ENCODE assay signal across 8 cellular contexts in the genomic region with DNA sequence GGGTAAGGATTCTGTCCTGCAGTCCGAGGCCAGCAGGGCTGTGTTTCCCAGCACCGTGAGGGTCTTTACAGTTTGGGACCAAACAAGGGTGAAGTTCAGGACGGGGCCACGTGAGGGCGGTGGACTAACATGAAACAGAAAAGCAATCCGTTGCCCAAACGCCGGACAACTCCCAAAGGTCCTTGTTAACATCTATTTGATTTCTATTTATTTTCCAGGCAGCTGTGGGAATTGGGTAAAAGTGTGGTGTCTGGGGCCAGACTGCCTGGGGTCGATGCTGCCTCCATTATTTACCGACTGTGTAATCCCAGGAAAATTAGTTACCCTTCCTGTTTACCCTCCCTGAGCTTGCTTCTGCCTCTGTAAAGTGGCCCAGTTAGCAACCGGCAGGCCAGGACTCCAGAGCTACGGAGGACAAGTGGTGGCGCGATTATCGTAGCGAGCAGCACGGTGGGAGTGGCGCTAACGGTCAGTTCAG.
DNase-seq lines count a peak whose midpoint lies in the region; ATAC-seq and TF ChIP-seq lines count a peak whose summit lies in the region.

No MANE protein-coding gene starts in this region.

- DNase-seq in GM20000 (ENCODE audit: low spot score) = peak; percentile 57
- peak; percentile 87 for DNase-seq in NCI-H1694 (lab: John Stamatoyannopoulos, UW)
- DNase-seq in WERI-Rb-1 = peak; percentile 88
- peak; percentile 89 for DNase-seq in ecto neural progenitor cell (ENCODE audit: low spot score)
- peak; percentile 74 for DNase-seq in right lobe of liver
- DNase-seq in stimulated activated CD8-positive, alpha-beta memory T cell treated with anti-CD3 and anti-CD28 coated beads, Interleukin-15, amount 100 ng/mL, for 24 hours (ENCODE audit: low read depth) = peak; percentile 5

- WGBS in right lobe of liver (ENCODE audit: insufficient coverage, low coverage, low lambda C conversion rate, missing lambda C conversion rate) = under 1% methylated on average over 12 of the region's 19 CpGs

- H3K27ac ChIP-seq in BLaER1 treated with 17β-estradiol and CSF1 and Interleukin-3, amounts not matched to agents 10 nM and 100 nM = peak overlapping the region in 2 of 11 experiments; percentile 7 to 17; a peak in 1 of 22 replicates
- H3K27ac ChIP-seq in WERI-Rb-1 (peak overlapping the region; percentile 40), right lobe of liver (no peak overlapping the region)

- H3K9me3 ChIP-seq in BLaER1 treated with 17β-estradiol and CSF1 and Interleukin-3, amounts not matched to agents 10 nM and 100 nM (replicated peaks in 1 of 11) = no peaks in the 10 kb centered on the region
- H3K9me3 ChIP-seq in WERI-Rb-1 (ENCODE audit: severe bottlenecking) (no peaks in the 10 kb centered on the region), right lobe of liver (no peaks in the 10 kb centered on the region)

- intact Hi-C loops in right lobe of liver (cut with DNase I) = loop anchor here (5.0 kb wide), 2 partner anchors 220 to 230 kb away; no protein-coding TSS in a partner anchor

- H3K27me3 ChIP-seq in BLaER1 treated with 17β-estradiol and CSF1 and Interleukin-3, amounts not matched to agents 10 nM and 100 nM = no peaks in the 10 kb centered on the region
- H3K27me3 ChIP-seq in WERI-Rb-1 (ENCODE audit: insufficient read depth, low read depth, severe bottlenecking) = no peaks in the 10 kb centered on the region
- no peaks in the 10 kb centered on the region for H3K27me3 ChIP-seq in right lobe of liver

- no peaks in the 10 kb centered on the region for H3K36me3 ChIP-seq in BLaER1 treated with 17β-estradiol and CSF1 and Interleukin-3, amounts not matched to agents 10 nM and 100 nM
- H3K36me3 ChIP-seq in WERI-Rb-1 (no peaks in the 10 kb centered on the region), right lobe of liver (no peaks in the 10 kb centered on the region)

- TF ChIP-seq CTCF in GM20000 (IDR thresholded peaks at IDR 0.05; ENCODE audit: extremely low read depth, missing control alignments) = peak; percentile 53
- peak; percentile 83 for TF ChIP-seq CTCF in WERI-Rb-1 (IDR thresholded peaks at IDR 0.05; ENCODE audit: low read depth, low read length)
- TF ChIP-seq CTCF in right lobe of liver (IDR thresholded peaks at IDR 0.05) = peak; percentile 69 to 84 (median 78)

- H3K4me3 ChIP-seq in BLaER1 treated with 17β-estradiol and CSF1 and Interleukin-3, amounts not matched to agents 10 nM and 100 nM = peak overlapping the region in 4 of 10 experiments; percentile 18 to 51 (median 34); a peak in 6 of 20 replicates
- H3K4me3 ChIP-seq in WERI-Rb-1 (ENCODE audit: low read depth, low read length) (peak overlapping the region; percentile 18; the same call in 1 of the 2 replicates), right lobe of liver (peak overlapping the region; percentile 12 to 41 (median 27))

- H3K9ac ChIP-seq in BLaER1 treated with 17β-estradiol and CSF1 and Interleukin-3, amounts not matched to agents 10 nM and 100 nM = peak overlapping the region in 6 of 11 experiments; percentile 14 to 51 (median 32); a peak in 4 of 22 replicates

- H3K4me2 ChIP-seq in BLaER1 treated with 17β-estradiol and CSF1 and Interleukin-3, amounts not matched to agents 10 nM and 100 nM = peak overlapping the region; percentile 50 to 85 (median 63); a peak in 21 of 22 replicates

- ATAC-seq in right lobe of liver = peak; percentile 94 to 97 (median 96)
- no peak for ATAC-seq in GM21447 (IDR thresholded peaks at IDR 0.05; ENCODE audit: unreplicated experiment)

- TF ChIP-seq POLR2A in right lobe of liver (IDR thresholded peaks at IDR 0.05) = no peak

- H3K4me1 ChIP-seq in BLaER1 treated with 17β-estradiol and CSF1 and Interleukin-3, amounts not matched to agents 10 nM and 100 nM = peaks cover 0 to 11% (median 7%) of the 10 kb centered on the region in 10 experiments; a peak in 12 of 20 replicates
- peaks cover 0 to 8% (median 0%) of the 10 kb centered on the region in 4 donors for H3K4me1 ChIP-seq in right lobe of liver

- no peaks in the 10 kb centered on the region for H4K20me1 ChIP-seq in BLaER1 treated with 17β-estradiol and CSF1 and Interleukin-3, amounts not matched to agents 10 nM and 100 nM

Comparison
In these comparisons a context has a peak if more than half of its experiments do, and no peak if none do; other contexts are left out.
1. DNase-seq: peak in every context shown above with its lines; median percentile 89 in ecto neural progenitor cell; 88 in WERI-Rb-1; 87 in NCI-H1694; 74 in right lobe of liver; 57 in GM20000; 5 in stimulated activated CD8-positive, alpha-beta memory T cell treated with anti-CD3 and anti-CD28 coated beads, Interleukin-15, amount 100 ng/mL, for 24 hours.